Comparison of ENCODE assay signal across 9 cellular contexts in the genomic region with DNA sequence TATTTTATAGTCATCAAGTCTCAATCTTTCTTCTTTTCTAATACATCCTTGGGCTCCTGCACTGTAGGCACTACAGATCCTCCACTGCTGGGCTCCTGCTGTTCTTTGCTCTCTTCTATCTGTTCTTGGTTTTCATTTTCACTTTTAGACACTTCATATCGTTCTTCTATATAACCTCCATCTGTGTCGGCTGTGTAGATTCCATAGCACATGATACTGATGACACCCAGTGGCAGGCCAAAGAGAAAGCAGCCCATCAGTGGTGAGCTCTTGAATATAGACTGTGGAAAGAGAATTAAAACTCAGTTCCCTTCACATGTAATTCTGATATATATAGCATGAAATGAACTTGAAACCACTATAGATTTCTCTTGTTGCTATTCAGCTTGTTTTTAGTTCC. TPM values are rescaled to one million over a fixed set of nuclear protein-coding genes. Genes with fewer than 3 reads are reported as not detected.
DNase-seq lines count a peak whose midpoint lies in the region; ATAC-seq lines count a peak whose summit lies in the region.
"Had no signal": no experiment of that assay in that cellular context is flagged by ENCODE, and none has a peak within 500 bp of the region (broad histone marks: within the 10 kb centered on the region; RNA-seq: fewer than 3 reads in every experiment).

No MANE protein-coding gene starts in this region.

- no peaks in the 10 kb centered on the region for H3K9me3 Mint-ChIP-seq in activated naive CD4-positive, alpha-beta T cell treated with anti-CD3 and anti-CD28 coated beads, Interleukin-2, amount 50 U/mL, for 24 hours
- no peaks in the 10 kb centered on the region for H3K9me3 Mint-ChIP-seq in stimulated activated naive CD8-positive, alpha-beta T cell treated with anti-CD3 and anti-CD28 coated beads, Interleukin-15, Interleukin-2, amounts not matched to agents 100 ng/mL and 50 ng/mL, for 24 hours

- H3K27me3 Mint-ChIP-seq in activated naive CD4-positive, alpha-beta T cell treated with anti-CD3 and anti-CD28 coated beads, Interleukin-2, amount 50 U/mL, for 24 hours: no peaks in the 10 kb centered on the region
- H3K27me3 Mint-ChIP-seq in stimulated activated naive CD8-positive, alpha-beta T cell treated with anti-CD3 and anti-CD28 coated beads, Interleukin-15, Interleukin-2, amounts not matched to agents 100 ng/mL and 50 ng/mL, for 24 hours: no peaks in the 10 kb centered on the region
- H3K27me3 Mint-ChIP-seq: CD4-positive, CD25-positive, alpha-beta regulatory T cell had no signal

- H3K36me3 Mint-ChIP-seq in activated naive CD4-positive, alpha-beta T cell treated with anti-CD3 and anti-CD28 coated beads, Interleukin-2, amount 50 U/mL, for 24 hours: peaks cover 10% of the 10 kb centered on the region
- H3K36me3 Mint-ChIP-seq in stimulated activated naive CD8-positive, alpha-beta T cell treated with anti-CD3 and anti-CD28 coated beads, Interleukin-15, Interleukin-2, amounts not matched to agents 100 ng/mL and 50 ng/mL, for 24 hours (ENCODE audit: low read depth): peaks cover 68% of the 10 kb centered on the region

- H3K4me3 Mint-ChIP-seq in activated naive CD4-positive, alpha-beta T cell treated with anti-CD3 and anti-CD28 coated beads, Interleukin-2, amount 50 U/mL, for 24 hours: no peak overlapping the region
- H3K4me3 Mint-ChIP-seq in stimulated activated naive CD8-positive, alpha-beta T cell treated with anti-CD3 and anti-CD28 coated beads, Interleukin-15, Interleukin-2, amounts not matched to agents 100 ng/mL and 50 ng/mL, for 24 hours: no peak overlapping the region
- H3K4me3 Mint-ChIP-seq: CD4-positive, CD25-positive, alpha-beta regulatory T cell had no signal

- peak overlapping the region; percentile 6 for H3K27ac Mint-ChIP-seq in activated naive CD4-positive, alpha-beta T cell treated with anti-CD3 and anti-CD28 coated beads, Interleukin-2, amount 50 U/mL, for 24 hours
- peak overlapping the region; percentile 16 for H3K27ac Mint-ChIP-seq in stimulated activated naive CD8-positive, alpha-beta T cell treated with anti-CD3 and anti-CD28 coated beads, Interleukin-15, Interleukin-2, amounts not matched to agents 100 ng/mL and 50 ng/mL, for 24 hours

- intact Hi-C loops in sciatic nerve (cut with DNase I): no loop called here

- no peak for DNase-seq in activated naive CD4-positive, alpha-beta T cell (lab: John Stamatoyannopoulos, UW)
- peak; percentile 3 for DNase-seq in RPMI7951 (ENCODE audit: low read depth)
- no peak for DNase-seq in GDM1 (lab: John Stamatoyannopoulos, UW)
- no peak for DNase-seq in sciatic nerve (ENCODE audit: low spot score)
- no peak for DNase-seq in mucosa of gallbladder (ENCODE audit: low spot score)

- ATAC-seq in HG02763 (IDR thresholded peaks at IDR 0.05; ENCODE audit: unreplicated experiment) (peak; percentile 74), sciatic nerve (no peak)

- H3K4me1 Mint-ChIP-seq in activated naive CD4-positive, alpha-beta T cell treated with anti-CD3 and anti-CD28 coated beads, Interleukin-2, amount 50 U/mL, for 24 hours: no peaks in the 10 kb centered on the region
- no peaks in the 10 kb centered on the region for H3K4me1 Mint-ChIP-seq in stimulated activated naive CD8-positive, alpha-beta T cell treated with anti-CD3 and anti-CD28 coated beads, Interleukin-15, Interleukin-2, amounts not matched to agents 100 ng/mL and 50 ng/mL, for 24 hours (ENCODE audit: low read depth)

RNA-seq across cellular contexts. Expression of gene TMX3, which starts 38.0 kb away (rescaled TPM):
- 47.6 and 58.0 TPM in 2 replicates for total RNA-seq in RPMI7951 (2014; rRNA removed; shearing (Covaris generic))
- total RNA-seq in sciatic nerve (59.2 TPM), mucosa of gallbladder (28.5 TPM)
